19 cellular contexts compared by ENCODE assay signal in genomic region chr20:37576911-37577310, GRCh38. TPM values are rescaled to one million over a fixed set of nuclear protein-coding genes. Genes with fewer than 3 reads are reported as not detected.
"Had no signal": no experiment of that assay in that cellular context is flagged by ENCODE, and none has a peak within 500 bp of the region (broad histone marks: within the 10 kb centered on the region; RNA-seq: fewer than 3 reads in every experiment).

No MANE protein-coding gene starts in this region.

- H3K9me3 Mint-ChIP-seq: mesothelial cell of epicardium; natural killer cell treated with Interleukin-12 subunit alpha and Interleukin-12 subunit beta and Interleukin-15 and Interleukin-18, amount 100 ng/mL, for 72 hours had no signal

- DNase-seq: effector memory CD4-positive, alpha-beta T cell; heart left ventricle; hypothalamus; kidney glomerular epithelial cell; mammary epithelial cell; nucleus accumbens; ovary; stimulated activated CD4-positive, alpha-beta T cell treated with anti-CD3 and anti-CD28 coated beads, Interleukin-2, amount 100 ng/mL, for 48 hours; stimulated activated naive CD4-positive, alpha-beta T cell; stomach; substantia nigra; trophoblast cell had no signal

- H3K27me3 ChIP-seq: neural progenitor cell, ovary, right atrium auricular region had no signal

- H3K36me3 Mint-ChIP-seq: mesothelial cell of epicardium; natural killer cell treated with Interleukin-12 subunit alpha and Interleukin-12 subunit beta and Interleukin-15 and Interleukin-18, amount 100 ng/mL, for 72 hours; neural progenitor cell had no signal

- H3K4me1 Mint-ChIP-seq: mesothelial cell of epicardium had no signal

- H3K36me3 ChIP-seq: heart left ventricle, neural progenitor cell, ovary, right atrium auricular region, stomach had no signal

- H3K4me2 ChIP-seq: neural progenitor cell, smooth muscle cell had no signal

- H3K4me3 Mint-ChIP-seq: mesothelial cell of epicardium; natural killer cell treated with Interleukin-12 subunit alpha and Interleukin-12 subunit beta and Interleukin-15 and Interleukin-18, amount 100 ng/mL, for 72 hours; neural progenitor cell had no signal

- H3K4me3 ChIP-seq: heart left ventricle, neural progenitor cell, ovary, right atrium auricular region, smooth muscle cell, stomach had no signal

- H3K27ac Mint-ChIP-seq: mesothelial cell of epicardium; natural killer cell treated with Interleukin-12 subunit alpha and Interleukin-12 subunit beta and Interleukin-15 and Interleukin-18, amount 100 ng/mL, for 72 hours; neural progenitor cell had no signal

- H3K9me3 ChIP-seq: heart left ventricle, ovary, right atrium auricular region, stomach had no signal

- H3K4me1 ChIP-seq: heart left ventricle, neural progenitor cell, right atrium auricular region, stomach had no signal

- ATAC-seq: esophagus mucosa; heart left ventricle; left lobe of liver; natural killer cell treated with Interleukin-12 subunit alpha and Interleukin-12 subunit beta and Interleukin-15 and Interleukin-18, amount 100 ng/mL, for 72 hours had no signal

- H3K27ac ChIP-seq: heart left ventricle, neural progenitor cell, ovary, right atrium auricular region, stomach had no signal

RNA-seq across cellular contexts. Expression of gene NNAT, which starts 55.9 kb away (rescaled TPM):
- total RNA-seq: smooth muscle cell had no signal
